ENCODE assay signal across 10 cellular contexts in genomic region chr11:19978668-19979518, GRCh38.
DNase-seq lines count a peak whose midpoint lies in the region; ATAC-seq and TF ChIP-seq lines count a peak whose summit lies in the region.
"Had no signal": no experiment of that assay in that cellular context is flagged by ENCODE, and none has a peak within 500 bp of the region (broad histone marks: within the 10 kb centered on the region; RNA-seq: fewer than 3 reads in every experiment).

No MANE protein-coding gene starts in this region.

- no peaks in the 10 kb centered on the region for H3K9me3 Mint-ChIP-seq in CD8-positive, alpha-beta memory T cell
- no peaks in the 10 kb centered on the region for H3K9me3 Mint-ChIP-seq in progenitor cell of endocrine pancreas (ENCODE audit: low read depth)

- H3K4me3 ChIP-seq in CD8-positive, alpha-beta memory T cell (ENCODE audit: low read length): no peak overlapping the region
- H3K4me3 ChIP-seq in A673 (ENCODE audit: low read depth, low read length, poor library complexity, severe bottlenecking): no peak overlapping the region
- H3K4me3 ChIP-seq: heart left ventricle, thoracic aorta had no signal

- DNase-seq in CD8-positive, alpha-beta memory T cell: no peak
- peak; percentile 21 to 75 for DNase-seq in T47D (ENCODE audit: low read depth in 1 of 2, low spot score in 1 of 2)
- DNase-seq in progenitor cell of endocrine pancreas (ENCODE audit: low spot score, unreplicated experiment): no peak
- DNase-seq in Ammon's horn (ENCODE audit: low spot score): no peak
- no peak for DNase-seq in A673 (ENCODE audit: low spot score)
- DNase-seq in OCI-M2 (lab: John Stamatoyannopoulos, UW; ENCODE audit: unreplicated experiment): no peak

- peaks cover 4 to 5% of the 10 kb centered on the region in 2 donors for H3K27me3 Mint-ChIP-seq in CD8-positive, alpha-beta memory T cell
- H3K27me3 Mint-ChIP-seq in progenitor cell of endocrine pancreas: no peaks in the 10 kb centered on the region

- no TSS peak for BruUV-seq in A673 (replicated peaks; lab: Mats Ljungman, UMichigan)

- H3K4me1 Mint-ChIP-seq in CD8-positive, alpha-beta memory T cell: no peaks in the 10 kb centered on the region
- peaks cover 34% of the 10 kb centered on the region for H3K4me1 Mint-ChIP-seq in progenitor cell of endocrine pancreas (ENCODE audit: low read depth)

- intact Hi-C loops in A673 (cut with micrococcal nuclease; ENCODE audit: unreplicated experiment): no loop called here

- in situ Hi-C loops in T47D (cut with HindIII; ENCODE audit: low pct_unique_long_range_greater_than_20kb, low sequenced_read_pairs): no loop called here

- H3K36me3 Mint-ChIP-seq in CD8-positive, alpha-beta memory T cell: no peaks in the 10 kb centered on the region
- H3K36me3 Mint-ChIP-seq in progenitor cell of endocrine pancreas (ENCODE audit: insufficient read depth): no peaks in the 10 kb centered on the region

- no peaks in the 10 kb centered on the region for H3K9me3 ChIP-seq in CD8-positive, alpha-beta memory T cell (ENCODE audit: low read length)
- no peaks in the 10 kb centered on the region for H3K9me3 ChIP-seq in A673 (ENCODE audit: low read depth, low read length, poor library complexity, severe bottlenecking)
- H3K9me3 ChIP-seq: heart left ventricle, thoracic aorta had no signal

- CTCF ChIA-PET in CD8-positive, alpha-beta memory T cell (lab: Charles Lee): no interaction called here
- CTCF ChIA-PET in A673 (lab: Charles Lee): no interaction called here

- ATAC-seq in GM19395 (IDR thresholded peaks at IDR 0.05; ENCODE audit: unreplicated experiment) (peak; percentile 84), HG03378 (IDR thresholded peaks at IDR 0.05; ENCODE audit: unreplicated experiment) (peak; percentile 81)

- no peaks in the 10 kb centered on the region for H3K36me3 ChIP-seq in CD8-positive, alpha-beta memory T cell (ENCODE audit: insufficient read depth, low read length)
- H3K36me3 ChIP-seq in A673 (ENCODE audit: insufficient read depth, low read length, poor library complexity, severe bottlenecking): no peaks in the 10 kb centered on the region

- no peaks in the 10 kb centered on the region for H3K27me3 ChIP-seq in CD8-positive, alpha-beta memory T cell (ENCODE audit: insufficient read depth, low read length, poor library complexity, severe bottlenecking)
- no peaks in the 10 kb centered on the region for H3K27me3 ChIP-seq in A673 (replicated peaks; ENCODE audit: insufficient read depth, low read depth, low read length, poor library complexity)
- H3K27me3 ChIP-seq: heart left ventricle had no signal

- peak overlapping the region; percentile 60 for H3K27ac ChIP-seq in CD8-positive, alpha-beta memory T cell (ENCODE audit: low read depth, low read length)
- H3K27ac ChIP-seq in A673 (ENCODE audit: low read depth, low read length, poor library complexity, severe bottlenecking): no peak overlapping the region

- no peak overlapping the region for H3K27ac Mint-ChIP-seq in CD8-positive, alpha-beta memory T cell
- peak overlapping the region; percentile 54 for H3K27ac Mint-ChIP-seq in progenitor cell of endocrine pancreas

- POLR2A ChIA-PET in CD8-positive, alpha-beta memory T cell (lab: Charles Lee): no interaction called here
- POLR2A ChIA-PET in A673 (lab: Charles Lee; ENCODE audit: low non-redundant PET): no interaction called here

- H3K4me1 ChIP-seq in CD8-positive, alpha-beta memory T cell (ENCODE audit: insufficient read depth, low read length): no peaks in the 10 kb centered on the region
- no peaks in the 10 kb centered on the region for H3K4me1 ChIP-seq in A673 (ENCODE audit: insufficient read depth, low read length, poor library complexity, severe bottlenecking)

- TF ChIP-seq CTCF in progenitor cell of endocrine pancreas (IDR thresholded peaks at IDR 0.05; ENCODE audit: unreplicated experiment) (no peak), A673 (conservative IDR thresholded peaks at IDR 0.05; ENCODE audit: low read depth, low read length) (no peak)

- H3K4me3 Mint-ChIP-seq in CD8-positive, alpha-beta memory T cell: no peak overlapping the region
- no peak overlapping the region for H3K4me3 Mint-ChIP-seq in progenitor cell of endocrine pancreas (ENCODE audit: low read depth)

Comparison
In these comparisons a context has a peak if more than half of its experiments do, and no peak if none do; other contexts are left out.
1. DNase-seq: peak in T47D (2 of 2); none in CD8-positive, alpha-beta memory T cell (0 of 5), progenitor cell of endocrine pancreas (single experiment), Ammon's horn (single experiment), A673 (single experiment) and OCI-M2 (single experiment).